ENCODE assay signal across 23 cellular contexts in genomic region chr10:30052062-30052461, GRCh38. TPM values are rescaled to one million over a fixed set of nuclear protein-coding genes. Genes with fewer than 3 reads are reported as not detected.
DNase-seq lines count a peak whose midpoint lies in the region; ATAC-seq and TF ChIP-seq lines count a peak whose summit lies in the region.
"Had no signal": no experiment of that assay in that cellular context is flagged by ENCODE, and none has a peak within 500 bp of the region (broad histone marks: within the 10 kb centered on the region; RNA-seq: fewer than 3 reads in every experiment).

No MANE protein-coding gene starts in this region.

- no peaks in the 10 kb centered on the region for H3K36me3 ChIP-seq in right lobe of liver
- H3K36me3 ChIP-seq in tibial artery: peaks cover 0 to 10% (median 7%) of the 10 kb centered on the region in 3 donors
- H3K36me3 ChIP-seq: gastrocnemius medialis had no signal

- intact Hi-C loops in right lobe of liver (cut with DNase I) (no loop called here), tibial artery (cut with DNase I; ENCODE audit: low total_unique reads) (no loop called here)

- no peak for TF ChIP-seq POLR2A in right lobe of liver (IDR thresholded peaks at IDR 0.05)

- H3K27me3 ChIP-seq in foreskin keratinocyte (peaks cover 43% of the 10 kb centered on the region), right lobe of liver (no peaks in the 10 kb centered on the region), tibial artery (no peaks in the 10 kb centered on the region)
- H3K27me3 ChIP-seq: gastrocnemius medialis had no signal

- DNase-seq in EL: peak; percentile 27
- peak; percentile 41 for DNase-seq in LHCN-M2 (ENCODE audit: low read depth)
- DNase-seq in amniotic epithelial cell (ENCODE audit: low read depth): peak; percentile 55
- peak in 1 of 2 donors; percentile 39 for DNase-seq in foreskin keratinocyte
- DNase-seq in AML-193 (lab: John Stamatoyannopoulos, UW): no peak
- DNase-seq in GM10266 (ENCODE audit: extremely low spot score): no peak
- DNase-seq in right lobe of liver: no peak
- DNase-seq in tibial artery: no peak
- DNase-seq: activated CD4-positive, alpha-beta memory T cell treated with anti-CD3 and anti-CD28 coated beads for 36 hours; activated effector memory CD4-positive, alpha-beta T cell treated with anti-CD3 and anti-CD28 coated beads, Interleukin-2, amount 50 U/mL, for 16 hours; activated T-cell treated with anti-CD3 and anti-CD28 coated beads for 4 hours; gastrocnemius medialis; hypothalamus; NCI-H187; NCI-H2171 treated with DMSO at 0.1 percent for 48 hours; RPMI8226; stimulated activated CD4-positive, alpha-beta T cell treated with anti-CD3 and anti-CD28 coated beads, Interleukin-4, amount 100 ng/mL, for 4 hours; stimulated activated naive CD4-positive, alpha-beta T cell treated with Interleukin-2 at 50 U/mL for 16 hours; SW 1271 had no signal

- 78% methylated on average over 6 of the region's 6 CpGs for WGBS in right lobe of liver (ENCODE audit: insufficient coverage, low coverage, low lambda C conversion rate, missing lambda C conversion rate)

- H3K9me3 ChIP-seq in right lobe of liver: no peaks in the 10 kb centered on the region
- H3K9me3 ChIP-seq in tibial artery: no peaks in the 10 kb centered on the region
- H3K9me3 ChIP-seq: gastrocnemius medialis, thoracic aorta had no signal

- H3K4me1 ChIP-seq in foreskin keratinocyte (no peaks in the 10 kb centered on the region), right lobe of liver (no peaks in the 10 kb centered on the region), tibial artery (peaks cover 0 to 20% (median 0%) of the 10 kb centered on the region in 4 donors)

- TF ChIP-seq CTCF in foreskin keratinocyte (conservative IDR thresholded peaks at IDR 0.05): no peak
- no peak for TF ChIP-seq CTCF in GM10266 (IDR thresholded peaks at IDR 0.05; ENCODE audit: control insufficient read depth, insufficient read depth, low read depth, missing control alignments)
- no peak for TF ChIP-seq CTCF in right lobe of liver (IDR thresholded peaks at IDR 0.05)
- no peak for TF ChIP-seq CTCF in tibial artery (IDR thresholded peaks at IDR 0.05)

- H3K27ac ChIP-seq in foreskin keratinocyte (no peak overlapping the region), right lobe of liver (no peak overlapping the region), tibial artery (no peak overlapping the region)
- H3K27ac ChIP-seq: C4-2B, thoracic aorta had no signal

- H3K4me3 ChIP-seq in right lobe of liver (no peak overlapping the region), tibial artery (no peak overlapping the region)
- H3K4me3 ChIP-seq: gastrocnemius medialis, thoracic aorta had no signal

- ATAC-seq in foreskin keratinocyte: peak; percentile 70
- no peak for ATAC-seq in right lobe of liver
- ATAC-seq: esophagus mucosa; gastrocnemius medialis; natural killer cell treated with Interleukin-12 subunit alpha and Interleukin-12 subunit beta and Interleukin-15 and Interleukin-18, amount 100 ng/mL, for 72 hours had no signal

RNA-seq across cellular contexts. Expression of gene JCAD, which starts 7.3 kb away (rescaled TPM):
- total RNA-seq in LHCN-M2 (2014; rRNA removed) (12.1 and 12.8 TPM in 2 replicates), foreskin keratinocyte (under 0.01 and 0.03 TPM in 2 replicates), right lobe of liver (1 to 10 TPM; 1.4 to 3.7 (median 2.0) TPM)
- polyA plus RNA-seq in LHCN-M2 (2012): 12.1 TPM
- polyA plus RNA-seq in foreskin keratinocyte: 0.01 TPM in 1 of 2 replicates, not detected in the other

Comparison
In these comparisons a context has a peak if more than half of its experiments do, and no peak if none do; other contexts are left out.
1. DNase-seq: peak in EL (single experiment), LHCN-M2 (single experiment) and amniotic epithelial cell (single experiment); none in AML-193 (0 of 2), GM10266 (single experiment), right lobe of liver (0 of 3) and tibial artery (0 of 2).